26 cellular contexts compared by ENCODE assay signal in the genomic region with DNA sequence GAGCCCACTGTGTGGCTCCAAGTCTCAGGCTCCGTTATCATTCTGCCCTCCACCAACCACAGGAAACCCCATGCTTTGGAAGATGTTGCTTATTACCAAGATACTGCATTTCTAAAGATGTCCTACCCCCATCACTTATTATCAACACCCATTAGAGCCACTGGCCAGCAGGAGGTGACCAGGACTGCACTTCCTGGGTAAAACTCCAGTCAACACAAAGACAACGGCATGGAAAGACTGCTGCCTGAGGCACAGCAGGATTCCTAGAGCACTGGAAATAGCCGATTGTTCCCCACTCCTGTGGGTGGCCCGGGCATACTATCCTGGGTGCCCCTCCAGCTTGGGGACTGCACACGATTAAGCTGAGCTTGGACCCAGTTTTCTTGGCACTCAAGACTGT.
DNase-seq lines count a peak whose midpoint lies in the region; ATAC-seq, FAIRE-seq and TF ChIP-seq lines count a peak whose summit lies in the region.
"Had no signal": no experiment of that assay in that cellular context is flagged by ENCODE, and none has a peak within 500 bp of the region (broad histone marks: within the 10 kb centered on the region; RNA-seq: fewer than 3 reads in every experiment).

No MANE protein-coding gene starts in this region.

- peaks cover 4% of the 10 kb centered on the region for H3K4me1 Mint-ChIP-seq in Calu3 (ENCODE audit: low read depth, unreplicated experiment)
- H3K4me1 Mint-ChIP-seq in neural crest cell, result peaks cover 5% of the 10 kb centered on the region
- H3K4me1 Mint-ChIP-seq in T-helper 17 cell, result peaks cover 5% of the 10 kb centered on the region
- peaks cover under 1 to 16% (median 4%) of the 10 kb centered on the region in 7 donors for H3K4me1 Mint-ChIP-seq in naive thymus-derived CD4-positive, alpha-beta T cell
- H3K4me1 Mint-ChIP-seq: memory B cell; stimulated activated memory B cell treated with anti-CD40 and anti-IgM and Interleukin-4, amounts not matched to agents 10 μg/mL and 1 μg/mL and 100 μg/mL, for 72 hours had no signal

- no peak overlapping the region for H2AFZ ChIP-seq in H1 (ENCODE audit: low read length)

- BruUV-seq in Calu3 (replicated peaks; lab: Mats Ljungman, UMichigan), result no TSS peak
- no TSS peak for BruUV-seq in Panc1 (replicated peaks; lab: Mats Ljungman, UMichigan)

- no peak overlapping the region for H2AK5ac ChIP-seq in H1 (ENCODE audit: low read depth, low read length)

- H3K23ac ChIP-seq in H1 (ENCODE audit: insufficient read length), result no peak overlapping the region

- H3K4me3 ChIP-seq in Panc1 (ENCODE audit: low read depth in 2 of 2, low read length in 2 of 2) (no peak overlapping the region), H1 (ENCODE audit: extremely low read depth in 1 of 4, insufficient read depth in 2 of 4, low read depth in 3 of 4, low read length in 4 of 4) (no peak overlapping the region)
- H3K4me3 ChIP-seq in naive thymus-derived CD4-positive, alpha-beta T cell (ENCODE audit: low read length), result no peak overlapping the region
- H3K4me3 ChIP-seq: adrenal gland, breast epithelium, GM12878, ovary had no signal

- TF ChIP-seq CTCF in Calu3 (IDR thresholded peaks at IDR 0.05; ENCODE audit: unreplicated experiment) (no peak), Panc1 (IDR thresholded peaks at IDR 0.05) (no peak), H1 (IDR thresholded peaks at IDR 0.05; ENCODE audit: control extremely low read depth in 1 of 3, insufficient read depth in 1 of 3, low read depth in 1 of 3, low read length in 3 of 3) (peak in 1 of 3 experiments; percentile 10; a peak in 1 of 4 replicates), neural crest cell (conservative IDR thresholded peaks at IDR 0.05) (no peak)

- H3K27me3 Mint-ChIP-seq in Calu3 (ENCODE audit: unreplicated experiment) (no peaks in the 10 kb centered on the region), neural crest cell (ENCODE audit: low read depth) (no peaks in the 10 kb centered on the region), T-helper 17 cell (no peaks in the 10 kb centered on the region)
- no peaks in the 10 kb centered on the region for H3K27me3 Mint-ChIP-seq in naive thymus-derived CD4-positive, alpha-beta T cell
- H3K27me3 Mint-ChIP-seq: dendritic cell treated with granulocyte-macrophage colony-stimulating factor and Interleukin-4, amounts not matched to agents 40 ng/mL and 50 ng/mL, for 4 days; memory B cell; stimulated activated memory B cell treated with anti-CD40 and anti-IgM and Interleukin-4, amounts not matched to agents 10 μg/mL and 1 μg/mL and 100 μg/mL, for 72 hours had no signal

- H3K18ac ChIP-seq in H1 (ENCODE audit: extremely low read depth, low read length), result peak overlapping the region; percentile 4; the same call in 1 of the 2 replicates

- H3K4me1 ChIP-seq in Panc1 (ENCODE audit: control insufficient read depth, insufficient read depth, low read length) (no peaks in the 10 kb centered on the region), H1 (replicated peaks in 1 of 4; ENCODE audit: control insufficient read depth in 3 of 4, insufficient read depth in 4 of 4, low read length in 3 of 4) (peaks cover 6 to 18% (median 14%) of the 10 kb centered on the region in 4 experiments)
- H3K4me1 ChIP-seq in naive thymus-derived CD4-positive, alpha-beta T cell (ENCODE audit: control insufficient read depth in 2 of 2, insufficient read depth in 2 of 2, low read length in 2 of 2), result no peaks in the 10 kb centered on the region
- H3K4me1 ChIP-seq: adrenal gland, breast epithelium, Caco-2 had no signal

- no peak overlapping the region for H4K5ac ChIP-seq in H1 (ENCODE audit: insufficient read length, low read depth, low read length)

- intact Hi-C loops in Calu3 (cut with micrococcal nuclease; ENCODE audit: unreplicated experiment), result no loop called here
- intact Hi-C loops in Panc1 (cut with micrococcal nuclease; ENCODE audit: unreplicated experiment), result no loop called here
- intact Hi-C loops in naive thymus-derived CD4-positive, alpha-beta T cell (cut with micrococcal nuclease), result no loop called here

- H3K27me3 ChIP-seq in Panc1 (ENCODE audit: control insufficient read depth, insufficient read depth, low read length), result no peaks in the 10 kb centered on the region
- no peaks in the 10 kb centered on the region for H3K27me3 ChIP-seq in H1 (replicated peaks in 1 of 4; ENCODE audit: control insufficient read depth in 3 of 4, extremely low read depth in 1 of 4, insufficient read depth in 3 of 4, low read length in 3 of 4)
- no peaks in the 10 kb centered on the region for H3K27me3 ChIP-seq in naive thymus-derived CD4-positive, alpha-beta T cell (ENCODE audit: control insufficient read depth in 2 of 2, insufficient read depth in 2 of 2, low read length in 2 of 2)
- H3K27me3 ChIP-seq: adrenal gland, breast epithelium, ovary had no signal

- no peak for DNase-seq in Calu3
- DNase-seq in Panc1 (ENCODE audit: low read depth, low spot score), result no peak
- no peak for DNase-seq in H1 (ENCODE audit: low read depth in 1 of 2, low spot score in 2 of 2)
- DNase-seq in neural crest cell (ENCODE audit: low read depth, low spot score), result no peak
- DNase-seq in T-helper 17 cell, result no peak
- DNase-seq in naive thymus-derived CD4-positive, alpha-beta T cell, result no peak
- no peak for DNase-seq in OCI-M2 (lab: John Stamatoyannopoulos, UW; ENCODE audit: unreplicated experiment)
- DNase-seq: activated CD4-positive, alpha-beta T cell treated with anti-CD3 and anti-CD28 coated beads for 4 hours; activated naive CD4-positive, alpha-beta T cell; activated T-cell treated with anti-CD3 and anti-CD28 coated beads, Interleukin-2, amount 50 U/mL, for 4 hours; adrenal gland; glutamatergic neuron; NCI-H82; ovary; retina; Right ventricle myocardium superior; stimulated activated CD4-positive, alpha-beta T cell treated with anti-CD3 and anti-CD28 coated beads, Interleukin-2, amount 100 ng/mL, for 48 hours had no signal

- ATAC-seq in Panc1, result peak; percentile 33; the same call in 1 of the 2 replicates
- no peak for ATAC-seq in T-helper 17 cell
- ATAC-seq in GM19035 (IDR thresholded peaks at IDR 0.05; ENCODE audit: unreplicated experiment), result no peak
- ATAC-seq in naive thymus-derived CD4-positive, alpha-beta T cell, result no peak
- ATAC-seq: activated T-cell treated with anti-CD3 and anti-CD28 coated beads, Interleukin-2, amount 50 U/mL, for 4 hours; GM12878; stimulated activated memory B cell treated with anti-CD40 and anti-IgM and Interleukin-4, amounts not matched to agents 10 μg/mL and 1 μg/mL and 100 μg/mL, for 72 hours had no signal

- H3K4me3 Mint-ChIP-seq in Calu3 (ENCODE audit: low read depth, unreplicated experiment), result no peak overlapping the region
- H3K4me3 Mint-ChIP-seq in neural crest cell, result peak overlapping the region; percentile 28
- no peak overlapping the region for H3K4me3 Mint-ChIP-seq in T-helper 17 cell
- H3K4me3 Mint-ChIP-seq in naive thymus-derived CD4-positive, alpha-beta T cell, result no peak overlapping the region
- H3K4me3 Mint-ChIP-seq: activated T-cell treated with anti-CD3 and anti-CD28 coated beads, Interleukin-2, amount 50 U/mL, for 4 hours; dendritic cell treated with granulocyte-macrophage colony-stimulating factor and Interleukin-4, amounts not matched to agents 40 ng/mL and 50 ng/mL, for 4 days; memory B cell; stimulated activated memory B cell treated with anti-CD40 and anti-IgM and Interleukin-4, amounts not matched to agents 10 μg/mL and 1 μg/mL and 100 μg/mL, for 72 hours had no signal

- peaks cover 37% of the 10 kb centered on the region for H3K36me3 Mint-ChIP-seq in Calu3 (ENCODE audit: insufficient read depth, unreplicated experiment)
- H3K36me3 Mint-ChIP-seq in neural crest cell (ENCODE audit: low read depth), result peaks cover 31% of the 10 kb centered on the region
- peaks cover 2% of the 10 kb centered on the region for H3K36me3 Mint-ChIP-seq in T-helper 17 cell (ENCODE audit: low read depth)
- peaks cover 11 to 32% (median 19%) of the 10 kb centered on the region in 5 donors for H3K36me3 Mint-ChIP-seq in naive thymus-derived CD4-positive, alpha-beta T cell

- H3K36me3 ChIP-seq in Panc1 (ENCODE audit: control insufficient read depth, insufficient read depth, low read length) (no peaks in the 10 kb centered on the region), H1 (ENCODE audit: control insufficient read depth in 2 of 4, insufficient read depth in 4 of 4, low read length in 3 of 4) (peaks cover 6 to 28% (median 22%) of the 10 kb centered on the region in 4 experiments; a peak in 7 of 8 replicates)
- peaks cover 0 to 25% (median 0%) of the 10 kb centered on the region in 3 experiments for H3K36me3 ChIP-seq in naive thymus-derived CD4-positive, alpha-beta T cell (ENCODE audit: control insufficient read depth in 2 of 3, insufficient read depth in 3 of 3, low read length in 3 of 3)
- H3K36me3 ChIP-seq: breast epithelium, ovary had no signal

- peak overlapping the region; percentile 0 for H3K27ac Mint-ChIP-seq in Calu3 (ENCODE audit: unreplicated experiment)
- no peak overlapping the region for H3K27ac Mint-ChIP-seq in neural crest cell (ENCODE audit: unreplicated experiment)
- no peak overlapping the region for H3K27ac Mint-ChIP-seq in T-helper 17 cell
- H3K27ac Mint-ChIP-seq in naive thymus-derived CD4-positive, alpha-beta T cell, result no peak overlapping the region
- H3K27ac Mint-ChIP-seq: dendritic cell treated with granulocyte-macrophage colony-stimulating factor and Interleukin-4, amounts not matched to agents 40 ng/mL and 50 ng/mL, for 4 days; memory B cell; stimulated activated memory B cell treated with anti-CD40 and anti-IgM and Interleukin-4, amounts not matched to agents 10 μg/mL and 1 μg/mL and 100 μg/mL, for 72 hours had no signal

- no peaks in the 10 kb centered on the region for H3K9me3 ChIP-seq in Panc1 (ENCODE audit: control insufficient read depth, insufficient read depth, low read depth, low read length)
- peaks cover 0 to 11% of the 10 kb centered on the region in 2 experiments; a peak in 1 of 4 replicates for H3K9me3 ChIP-seq in H1 (ENCODE audit: insufficient read depth in 2 of 2, low read depth in 1 of 2, low read length in 1 of 2)
- H3K9me3 ChIP-seq in T-helper 17 cell (ENCODE audit: control insufficient read depth, low read length, poor library complexity, severe bottlenecking), result no peaks in the 10 kb centered on the region
- peaks cover 0 to 7% (median 0%) of the 10 kb centered on the region in 3 experiments for H3K9me3 ChIP-seq in naive thymus-derived CD4-positive, alpha-beta T cell (ENCODE audit: control insufficient read depth in 2 of 3, low read length in 3 of 3)
- H3K9me3 ChIP-seq: adrenal gland, Caco-2, ovary had no signal

- H4K20me1 ChIP-seq in H1 (replicated peaks in 1 of 2; ENCODE audit: control insufficient read depth in 1 of 2, insufficient read depth in 2 of 2, low read length in 2 of 2), result no peaks in the 10 kb centered on the region

- POLR2A ChIA-PET in Panc1 (lab: Charles Lee) (no interaction called here), H1 (lab: Charles Lee; ENCODE audit: partially characterized antibody) (interaction anchor here (1.0 to 2.8 kb wide), 9 partner anchors 10 to 568 kb away, joined by 3 to 12 read pairs (median 5); no protein-coding TSS in a partner anchor)
- POLR2A ChIA-PET in naive thymus-derived CD4-positive, alpha-beta T cell (lab: Charles Lee), result no interaction called here

- H3K9me3 Mint-ChIP-seq in Calu3 (ENCODE audit: low read depth, unreplicated experiment) (peaks cover 4% of the 10 kb centered on the region), neural crest cell (peaks cover 5% of the 10 kb centered on the region)
- H3K9me3 Mint-ChIP-seq in naive thymus-derived CD4-positive, alpha-beta T cell, result peaks cover 0 to 18% (median 6%) of the 10 kb centered on the region in 11 donors

- no peak overlapping the region for H3K56ac ChIP-seq in H1 (replicated peaks; ENCODE audit: insufficient read length, low read depth, low read length)

- H2BK5ac ChIP-seq in H1 (ENCODE audit: low read depth, low read length), result peak overlapping the region; percentile 55

- no peak overlapping the region for H3K9ac ChIP-seq in H1 (replicated peaks in 1 of 4; ENCODE audit: extremely low read depth in 1 of 4, low read depth in 3 of 4, low read length in 3 of 4)

- H2BK120ac ChIP-seq in H1 (replicated peaks; ENCODE audit: low read depth, low read length), result no peak overlapping the region

- H3K27ac ChIP-seq in Panc1 (ENCODE audit: low read length) (no peak overlapping the region), H1 (ENCODE audit: low read depth, low read length) (0 out of 2 replicates have a peak overlapping the region, but pooled peaks have one; percentile 14)
- no peak overlapping the region for H3K27ac ChIP-seq in naive thymus-derived CD4-positive, alpha-beta T cell (ENCODE audit: low read depth, low read length)
- H3K27ac ChIP-seq: adrenal gland, breast epithelium, ovary had no signal

- no peak for TF ChIP-seq POLR2A in H1 (IDR thresholded peaks at IDR 0.05; ENCODE audit: control extremely low read depth in 1 of 2, low read depth in 2 of 2, low read length in 2 of 2)

- no peak overlapping the region for H3K4ac ChIP-seq in H1 (replicated peaks; ENCODE audit: insufficient read length, low read depth, low read length)

- H3K14ac ChIP-seq in H1 (ENCODE audit: insufficient read length), result no peak overlapping the region

- in situ Hi-C loops in Panc1 (cut with HindIII; ENCODE audit: low pct_unique_long_range_greater_than_20kb, low sequenced_read_pairs), result no loop called here

- no peak for FAIRE-seq in H1 (lab: Jason Lieb, UNC)
- FAIRE-seq: endometrium, GM12878, TTC549 had no signal

- H2BK20ac ChIP-seq in H1 (ENCODE audit: low read length), result no peak overlapping the region

- H2BK12ac ChIP-seq in H1 (ENCODE audit: low read depth, low read length), result 0 out of 2 replicates have a peak overlapping the region, but pooled peaks have one; percentile 90

- no peaks in the 10 kb centered on the region for H3K23me2 ChIP-seq in H1 (ENCODE audit: low read depth, low read length)

- 81% methylated on average over 5 of the region's 5 CpGs; no CpG with 5 or more reads in 1 of the 2 experiments for WGBS in H1 (ENCODE audit: extremely low coverage in 1 of 2, insufficient coverage in 1 of 2, insufficient read length in 1 of 2, insufficient replicate concordance in 2 of 2, low coverage in 1 of 2, low lambda C conversion rate in 2 of 2, missing lambda C conversion rate in 1 of 2), 2 experiments

- peak; percentile 36 to 42; a peak in 3 of 4 replicates for TF ChIP-seq RAD21 in H1 (IDR thresholded peaks at IDR 0.05 in 1 of 2, conservative IDR thresholded peaks at IDR 0.05 in 1 of 2; ENCODE audit: low read depth in 2 of 2, low read length in 2 of 2)

- no peak overlapping the region; a peak in 1 of 4 replicates for H3K4me2 ChIP-seq in H1 (ENCODE audit: insufficient read depth in 1 of 2, low read depth in 2 of 2, low read length in 2 of 2)

- peak overlapping the region; percentile 97; the same call in 1 of the 2 replicates for H2BK15ac ChIP-seq in H1 (ENCODE audit: low read length)

- CTCF ChIA-PET in Calu3 (lab: Charles Lee) (interaction anchor here (0.5 to 3.8 kb wide), 6 partner anchors 10 to 1894 kb away, joined by 3 to 16 read pairs (median 4); no protein-coding TSS in a partner anchor), Panc1 (lab: Charles Lee) (no interaction called here), H1 (lab: Charles Lee; ENCODE audit: partially characterized antibody) (interaction anchor here (0.6 to 2.8 kb wide), 12 partner anchors 9 to 404 kb away, joined by 3 to 11 read pairs (median 3); no protein-coding TSS in a partner anchor)
- CTCF ChIA-PET in naive thymus-derived CD4-positive, alpha-beta T cell (lab: Charles Lee), result no interaction called here

- H4K8ac ChIP-seq in H1 (ENCODE audit: extremely low read depth, insufficient read depth, low read length), result no peak overlapping the region

- no peak for TF ChIP-seq EP300 in H1 (IDR thresholded peaks at IDR 0.05; ENCODE audit: borderline replicate concordance in 1 of 2, low read depth in 2 of 2, low read length in 2 of 2)

- H4K91ac ChIP-seq in H1 (replicated peaks; ENCODE audit: insufficient read length, low read length), result no peak overlapping the region

- H3K79me2 ChIP-seq in H1 (ENCODE audit: control insufficient read depth in 1 of 2, insufficient read depth in 2 of 2, low read length in 2 of 2), result no peaks in the 10 kb centered on the region

- H3K79me1 ChIP-seq in H1 (ENCODE audit: low read depth, low read length), result no peaks in the 10 kb centered on the region

Comparison
In these comparisons a context has a peak if more than half of its experiments do, and no peak if none do; other contexts are left out.
1. CTCF ChIA-PET loops: an anchor here in Calu3 (0.5 to 3.8 kb wide) and H1 (0.6 to 2.8 kb wide); none called in Panc1 and naive thymus-derived CD4-positive, alpha-beta T cell.